ENCODE assay signal across 2 cellular contexts in the genomic region with DNA sequence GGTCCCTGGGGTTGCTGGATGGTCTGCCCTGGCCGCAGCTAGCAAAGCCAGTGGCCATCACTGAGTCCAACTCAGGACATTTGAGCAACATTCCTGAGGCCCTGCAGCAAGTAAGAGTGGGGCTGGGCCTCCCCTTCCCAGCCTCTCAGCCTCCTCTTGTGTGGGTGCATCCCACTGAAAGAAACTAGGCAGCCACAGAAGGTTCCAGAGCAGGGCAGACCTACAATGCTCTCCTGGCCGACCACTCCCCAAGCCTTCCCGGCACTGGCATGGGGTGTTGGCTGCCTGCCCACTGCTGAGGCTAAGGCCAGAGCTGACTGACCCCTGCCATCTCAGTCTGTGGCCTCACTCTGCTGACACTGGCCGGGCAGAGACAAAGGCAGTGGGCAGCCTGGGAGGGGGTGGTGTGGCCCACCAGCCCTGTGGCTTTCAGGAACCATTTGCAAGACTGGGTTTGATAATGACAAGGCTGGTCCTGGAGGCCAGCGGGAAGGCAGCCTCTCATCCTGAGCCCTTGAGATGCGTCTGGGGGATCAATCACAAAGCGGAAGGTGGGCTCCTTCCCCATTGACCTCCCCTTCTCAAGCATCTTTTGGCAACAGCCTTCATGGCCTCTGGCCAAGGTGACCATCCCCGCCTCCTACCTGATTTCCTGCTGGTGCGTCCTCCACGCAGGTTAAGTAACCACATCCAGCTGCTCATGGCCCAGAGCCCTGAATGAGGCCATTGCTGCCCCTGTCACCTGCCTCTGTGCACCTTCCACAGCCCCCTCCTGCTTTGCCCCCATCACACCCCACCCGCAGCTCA.
TF ChIP-seq lines count a peak whose summit lies in the region.

No MANE protein-coding gene starts in this region.

TF ChIP-seq in HEK293, 187 proteins besides CTCF, POLR2A, EP300 and RAD21 (continued from another document):
- TF ChIP-seq, protein P1, sequence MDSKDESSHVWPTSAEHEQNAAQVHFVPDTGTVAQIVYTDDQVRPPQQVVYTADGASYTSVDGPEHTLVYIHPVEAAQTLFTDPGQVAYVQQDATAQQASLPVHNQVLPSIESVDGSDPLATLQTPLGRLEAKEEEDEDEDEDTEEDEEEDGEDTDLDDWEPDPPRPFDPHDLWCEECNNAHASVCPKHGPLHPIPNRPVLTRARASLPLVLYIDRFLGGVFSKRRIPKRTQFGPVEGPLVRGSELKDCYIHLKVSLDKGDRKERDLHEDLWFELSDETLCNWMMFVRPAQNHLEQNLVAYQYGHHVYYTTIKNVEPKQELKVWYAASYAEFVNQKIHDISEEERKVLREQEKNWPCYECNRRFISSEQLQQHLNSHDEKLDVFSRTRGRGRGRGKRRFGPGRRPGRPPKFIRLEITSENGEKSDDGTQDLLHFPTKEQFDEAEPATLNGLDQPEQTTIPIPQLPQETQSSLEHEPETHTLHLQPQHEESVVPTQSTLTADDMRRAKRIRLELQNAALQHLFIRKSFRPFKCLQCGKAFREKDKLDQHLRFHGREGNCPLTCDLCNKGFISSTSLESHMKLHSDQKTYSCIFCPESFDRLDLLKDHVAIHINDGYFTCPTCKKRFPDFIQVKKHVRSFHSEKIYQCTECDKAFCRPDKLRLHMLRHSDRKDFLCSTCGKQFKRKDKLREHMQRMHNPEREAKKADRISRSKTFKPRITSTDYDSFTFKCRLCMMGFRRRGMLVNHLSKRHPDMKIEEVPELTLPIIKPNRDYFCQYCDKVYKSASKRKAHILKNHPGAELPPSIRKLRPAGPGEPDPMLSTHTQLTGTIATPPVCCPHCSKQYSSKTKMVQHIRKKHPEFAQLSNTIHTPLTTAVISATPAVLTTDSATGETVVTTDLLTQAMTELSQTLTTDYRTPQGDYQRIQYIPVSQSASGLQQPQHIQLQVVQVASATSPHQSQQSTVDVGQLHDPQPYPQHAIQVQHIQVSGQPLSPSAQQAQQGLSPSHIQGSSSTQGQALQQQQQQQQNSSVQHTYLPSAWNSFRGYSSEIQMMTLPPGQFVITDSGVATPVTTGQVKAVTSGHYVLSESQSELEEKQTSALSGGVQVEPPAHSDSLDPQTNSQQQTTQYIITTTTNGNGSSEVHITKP (tag by site-specific recombination; IDR thresholded peaks at IDR 0.05) = peak; percentile 68
- TF ChIP-seq SP7 (tag by site-specific recombination; IDR thresholded peaks at IDR 0.05) = no peak

TF ChIP-seq in SK-N-SH treated with all-trans-retinoic acid at 6 μM for 48 hours, 23 proteins besides CTCF, POLR2A, EP300 and RAD21 (continued from another document):
- TF ChIP-seq, protein P2, sequence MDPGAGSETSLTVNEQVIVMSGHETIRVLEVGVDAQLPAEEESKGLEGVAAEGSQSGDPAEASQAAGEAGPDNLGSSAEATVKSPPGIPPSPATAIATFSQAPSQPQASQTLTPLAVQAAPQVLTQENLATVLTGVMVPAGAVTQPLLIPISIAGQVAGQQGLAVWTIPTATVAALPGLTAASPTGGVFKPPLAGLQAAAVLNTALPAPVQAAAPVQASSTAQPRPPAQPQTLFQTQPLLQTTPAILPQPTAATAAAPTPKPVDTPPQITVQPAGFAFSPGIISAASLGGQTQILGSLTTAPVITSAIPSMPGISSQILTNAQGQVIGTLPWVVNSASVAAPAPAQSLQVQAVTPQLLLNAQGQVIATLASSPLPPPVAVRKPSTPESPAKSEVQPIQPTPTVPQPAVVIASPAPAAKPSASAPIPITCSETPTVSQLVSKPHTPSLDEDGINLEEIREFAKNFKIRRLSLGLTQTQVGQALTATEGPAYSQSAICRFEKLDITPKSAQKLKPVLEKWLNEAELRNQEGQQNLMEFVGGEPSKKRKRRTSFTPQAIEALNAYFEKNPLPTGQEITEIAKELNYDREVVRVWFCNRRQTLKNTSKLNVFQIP (CRISPR knock-in tag; IDR thresholded peaks at IDR 0.05; ENCODE audit: borderline replicate concordance, low read depth) = no peak
- TF ChIP-seq CSDC2 (CRISPR knock-in tag; IDR thresholded peaks at IDR 0.05) (no peak), ZNF70 (CRISPR knock-in tag; IDR thresholded peaks at IDR 0.05) (no peak), GLIS3 (CRISPR knock-in tag; IDR thresholded peaks at IDR 0.05) (no peak), OSR1 (CRISPR knock-in tag; IDR thresholded peaks at IDR 0.05) (no peak), ZNF565 (CRISPR knock-in tag; conservative IDR thresholded peaks at IDR 0.05; ENCODE audit: low read depth) (no peak), PPARA (CRISPR knock-in tag; IDR thresholded peaks at IDR 0.05; ENCODE audit: borderline replicate concordance) (no peak)
